In the genomic region with DNA sequence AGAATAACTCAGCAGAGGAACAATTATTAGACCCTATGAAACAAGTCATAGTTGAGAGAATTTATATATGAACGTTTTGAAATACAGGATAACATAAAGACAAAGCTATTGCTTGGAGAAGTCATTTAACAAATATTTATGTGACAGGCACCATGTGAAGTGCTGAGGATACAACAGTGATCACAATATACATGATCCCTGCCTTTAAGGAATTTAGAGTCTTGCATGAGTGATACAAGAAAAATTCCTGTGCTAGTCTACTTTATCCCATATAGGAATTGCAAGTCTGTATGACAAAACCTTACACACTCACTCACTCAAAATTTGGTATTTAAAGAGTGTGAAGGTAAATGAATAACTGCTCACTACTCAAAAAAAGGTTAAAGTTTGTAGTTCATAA, we compare ENCODE assay signal across 7 cellular contexts.
DNase-seq lines count a peak whose midpoint lies in the region; ATAC-seq and TF ChIP-seq lines count a peak whose summit lies in the region.
"Not testable (repeated sequence)": the region's sequence is repeated elsewhere in the genome, so short reads cannot be mapped to it uniquely, and the experiment has no call there.

No MANE protein-coding gene starts in this region.

- H3K56ac ChIP-seq in IMR-90 (ENCODE audit: extremely low read depth, insufficient read depth, low read length) = not testable (repeated sequence)

- H3K14ac ChIP-seq in IMR-90 (replicated peaks; ENCODE audit: low read depth, low read length) = not testable (repeated sequence)

- POLR2A ChIA-PET in IMR-90 (lab: Charles Lee; ENCODE audit: unreplicated experiment) = not testable (repeated sequence)

- not testable (repeated sequence) for H3F3A ChIP-seq in GM23248 (ENCODE audit: insufficient read depth); smooth muscle cell (ENCODE audit: low read depth)

- H3K27ac ChIP-seq in GM23248 (peak overlapping the region; percentile 80), smooth muscle cell (ENCODE audit: low read depth) (peak overlapping the region; percentile 71)
- not testable (repeated sequence) for H3K27ac ChIP-seq in IMR-90 (ENCODE audit: insufficient read depth, low read length); brain microvascular endothelial cell; mammary epithelial cell (ENCODE audit: insufficient read depth, low read depth, low read length); psoas muscle

- H3K36me3 ChIP-seq in GM23248 (ENCODE audit: low read depth); IMR-90 (ENCODE audit: control insufficient read depth, insufficient read depth, low read length); brain microvascular endothelial cell (replicated peaks); mammary epithelial cell (ENCODE audit: insufficient read depth, low read length); psoas muscle (ENCODE audit: insufficient read depth in 1 of 2, low read depth in 1 of 2); smooth muscle cell (ENCODE audit: low read depth): not testable (repeated sequence)

- not testable (repeated sequence) for H3K4me1 ChIP-seq in GM23248 (ENCODE audit: insufficient read depth); IMR-90 (ENCODE audit: control insufficient read depth, insufficient read depth, low read length); mammary epithelial cell (ENCODE audit: insufficient read depth, low read length); psoas muscle; smooth muscle cell (ENCODE audit: low read depth)

- H3K23ac ChIP-seq in IMR-90 (ENCODE audit: low read depth, low read length) = not testable (repeated sequence)

- not testable (repeated sequence) for H3K4me2 ChIP-seq in GM23248 (ENCODE audit: unreplicated experiment); IMR-90 (ENCODE audit: low read depth, low read length); mammary epithelial cell (ENCODE audit: insufficient read depth, low read depth, low read length); smooth muscle cell

- not testable (repeated sequence) for H4K91ac ChIP-seq in IMR-90 (ENCODE audit: insufficient read depth, low read depth, low read length)

- ATAC-seq in IMR-90 (ENCODE audit: low read depth) (peak; percentile 79), omental fat pad (ENCODE audit: low FRiP score) (peak; percentile 50), psoas muscle (peak in 3 of 4 donors; percentile 29 to 53 (median 40))

- in situ Hi-C loops in GM23248 (cut with MboI); IMR-90 (cut with MboI; ENCODE audit: low sequenced_read_pairs); brain microvascular endothelial cell (cut with HindIII; ENCODE audit: low pct_ligation_motif_present, low sequenced_read_pairs); mammary epithelial cell (cut with MboI; ENCODE audit: low sequenced_read_pairs in 2 of 2): not testable (repeated sequence)

- not testable (repeated sequence) for H3K79me1 ChIP-seq in IMR-90 (ENCODE audit: low read depth in 1 of 2, low read length in 2 of 2)

- WGBS in GM23248 (ENCODE audit: low coverage in 1 of 2, low lambda C conversion rate in 2 of 2, missing lambda C conversion rate in 2 of 2), 2 experiments = 0% methylated on average over 1 of the region's 1 CpG
- no CpG with 5 or more reads among the region's 1 CpG for WGBS in IMR-90 (ENCODE audit: extremely low coverage in 2 of 2, insufficient read length in 1 of 2), 2 experiments
- WGBS in mammary epithelial cell (ENCODE audit: low coverage, missing lambda C conversion rate) = no CpG with 5 or more reads among the region's 1 CpG
- WGBS in psoas muscle, 3 donors = no CpG with 5 or more reads among the region's 1 CpG
- WGBS in smooth muscle cell (ENCODE audit: low lambda C conversion rate) = 67% methylated on average over 1 of the region's 1 CpG

- not testable (repeated sequence) for H2AK5ac ChIP-seq in IMR-90 (ENCODE audit: low read depth, low read length)

- not testable (repeated sequence) for TF ChIP-seq RAD21 in IMR-90 (IDR thresholded peaks at IDR 0.05; ENCODE audit: low read length)

- not testable (repeated sequence) for H3K4ac ChIP-seq in IMR-90 (ENCODE audit: low read depth, low read length)

- not testable (repeated sequence) for DNase-seq in GM23248; IMR-90; mammary epithelial cell; omental fat pad (ENCODE audit: low spot score); psoas muscle; smooth muscle cell (lab: John Stamatoyannopoulos, UW; ENCODE audit: unreplicated experiment)
- peak; percentile 1 for DNase-seq in brain microvascular endothelial cell

- CTCF ChIA-PET in IMR-90 (lab: Yijun Ruan, JAX); mammary epithelial cell (lab: Charles Lee; ENCODE audit: low non-redundant PET): not testable (repeated sequence)

- not testable (repeated sequence) for H2AK9ac ChIP-seq in IMR-90 (replicated peaks; ENCODE audit: low read depth, low read length, poor library complexity)

- not testable (repeated sequence) for H3K9me3 ChIP-seq in GM23248 (ENCODE audit: low read depth); IMR-90 (ENCODE audit: control insufficient read depth, insufficient read depth, low read length); mammary epithelial cell (replicated peaks; ENCODE audit: insufficient read depth, low read length); psoas muscle; smooth muscle cell (replicated peaks; ENCODE audit: low read depth)

- intact Hi-C loops in IMR-90 (cut with micrococcal nuclease); mammary epithelial cell (cut with micrococcal nuclease); psoas muscle (cut with DNase I): not testable (repeated sequence)

- H3K18ac ChIP-seq in IMR-90 (ENCODE audit: low read depth, low read length) = not testable (repeated sequence)

- H4K20me1 ChIP-seq in GM23248 (ENCODE audit: insufficient read depth); IMR-90 (ENCODE audit: insufficient read depth, low read length); mammary epithelial cell (ENCODE audit: insufficient read depth, low read length); smooth muscle cell (ENCODE audit: low read depth): not testable (repeated sequence)

- H3K9me1 ChIP-seq in IMR-90 (ENCODE audit: insufficient read depth, low read length) = not testable (repeated sequence)

- H2BK20ac ChIP-seq in IMR-90 (ENCODE audit: low read depth, low read length) = not testable (repeated sequence)

- not testable (repeated sequence) for TF ChIP-seq POLR2A in IMR-90 (IDR thresholded peaks at IDR 0.05; ENCODE audit: low read depth, low read length)

- H3K79me2 ChIP-seq in GM23248 (ENCODE audit: insufficient read depth); mammary epithelial cell (ENCODE audit: insufficient read depth, low read length); smooth muscle cell (ENCODE audit: low read depth): not testable (repeated sequence)

- not testable (repeated sequence) for H2BK120ac ChIP-seq in IMR-90 (ENCODE audit: low read depth, low read length)

- H4K8ac ChIP-seq in IMR-90 (ENCODE audit: low read depth in 2 of 2, low read length in 2 of 2) = not testable (repeated sequence)

- H2BK15ac ChIP-seq in IMR-90 (ENCODE audit: low read depth, low read length) = not testable (repeated sequence)

- TF ChIP-seq CTCF in IMR-90 (conservative IDR thresholded peaks at IDR 0.05; ENCODE audit: low read depth, low read length); brain microvascular endothelial cell (IDR thresholded peaks at IDR 0.05; ENCODE audit: low read depth, low read length, missing control alignments); mammary epithelial cell (conservative IDR thresholded peaks at IDR 0.05 in 1 of 2, IDR thresholded peaks at IDR 0.05 in 1 of 2; ENCODE audit: extremely low read depth in 1 of 2, insufficient read depth in 1 of 2, low read depth in 1 of 2, low read length in 2 of 2); omental fat pad (IDR thresholded peaks at IDR 0.05); psoas muscle (IDR thresholded peaks at IDR 0.05); smooth muscle cell (IDR thresholded peaks at IDR 0.05; ENCODE audit: borderline replicate concordance, insufficient read depth, poor library complexity, severe bottlenecking): not testable (repeated sequence)

- H3K9me2 ChIP-seq in GM23248 (ENCODE audit: insufficient read depth) = not testable (repeated sequence)

- not testable (repeated sequence) for H3K4me3 ChIP-seq in GM23248; IMR-90 (ENCODE audit: insufficient read depth, low read depth, low read length); brain microvascular endothelial cell (ENCODE audit: low read depth, low read length); mammary epithelial cell (replicated peaks in 1 of 3; ENCODE audit: insufficient read depth in 1 of 3, low read depth in 2 of 3, low read length in 3 of 3); psoas muscle; smooth muscle cell

- not testable (repeated sequence) for H3K27me3 ChIP-seq in GM23248 (replicated peaks; ENCODE audit: insufficient read depth); IMR-90 (ENCODE audit: control insufficient read depth, insufficient read depth, low read length); brain microvascular endothelial cell (replicated peaks); mammary epithelial cell (ENCODE audit: insufficient read depth, low read length); psoas muscle (ENCODE audit: insufficient read depth in 3 of 3, low read length in 2 of 3); smooth muscle cell (ENCODE audit: low read depth)

- H4K5ac ChIP-seq in IMR-90 (ENCODE audit: low read depth, low read length) = not testable (repeated sequence)

- dilution Hi-C loops in IMR-90 (cut with HindIII; ENCODE audit: low sequenced_read_pairs, unreplicated experiment); mammary epithelial cell (cut with HindIII; ENCODE audit: low sequenced_read_pairs): not testable (repeated sequence)

- BruUV-seq in IMR-90 (replicated peaks; lab: Mats Ljungman, UMichigan) = not testable (repeated sequence)
- TSS peak; percentile 94 for BruUV-seq in mammary epithelial cell (replicated peaks; lab: Mats Ljungman, UMichigan)

- peak overlapping the region; percentile 62 for H3K9ac ChIP-seq in GM23248
- not testable (repeated sequence) for H3K9ac ChIP-seq in IMR-90 (ENCODE audit: low read depth, low read length); mammary epithelial cell (ENCODE audit: insufficient read depth, low read length); smooth muscle cell (ENCODE audit: low read depth)

- H2AFZ ChIP-seq in GM23248; IMR-90 (replicated peaks; ENCODE audit: low read length, poor library complexity); mammary epithelial cell (ENCODE audit: low read depth, low read length); smooth muscle cell (ENCODE audit: low read depth): not testable (repeated sequence)

- not testable (repeated sequence) for H2BK5ac ChIP-seq in IMR-90 (ENCODE audit: low read depth, low read length, poor library complexity, severe bottlenecking)
